Comparison of ENCODE assay signal across 16 cellular contexts in genomic region chr7:134879815-134880475, GRCh38.
DNase-seq lines count a peak whose midpoint lies in the region; FAIRE-seq and TF ChIP-seq lines count a peak whose summit lies in the region.
"Had no signal": no experiment of that assay in that cellular context is flagged by ENCODE, and none has a peak within 500 bp of the region (broad histone marks: within the 10 kb centered on the region; RNA-seq: fewer than 3 reads in every experiment).

No MANE protein-coding gene starts in this region.

- peaks cover 5% of the 10 kb centered on the region; the same call in 1 of the 2 replicates for H4K20me1 ChIP-seq in GM23248 (ENCODE audit: insufficient read depth)
- peaks cover 79% of the 10 kb centered on the region for H4K20me1 ChIP-seq in astrocyte (ENCODE audit: insufficient read depth, low read length)

- H3K36me3 ChIP-seq in GM23248 (ENCODE audit: low read depth) (peaks cover 32% of the 10 kb centered on the region), astrocyte (ENCODE audit: insufficient read depth, low read length) (peaks cover 26% of the 10 kb centered on the region), muscle layer of duodenum (ENCODE audit: control insufficient read depth in 1 of 2, insufficient read depth in 2 of 2, low read length in 2 of 2) (no peaks in the 10 kb centered on the region), stomach smooth muscle (ENCODE audit: control insufficient read depth in 2 of 2, insufficient read depth in 2 of 2, low read length in 2 of 2) (peaks cover 2 to 4% of the 10 kb centered on the region in 2 donors)

- H3K27me3 ChIP-seq in GM23248 (replicated peaks; ENCODE audit: insufficient read depth) (no peaks in the 10 kb centered on the region), astrocyte (ENCODE audit: insufficient read depth, low read length) (no peaks in the 10 kb centered on the region), muscle layer of duodenum (ENCODE audit: low read depth, low read length) (no peaks in the 10 kb centered on the region), stomach smooth muscle (ENCODE audit: control insufficient read depth in 1 of 2, insufficient read depth in 2 of 2, low read length in 2 of 2) (no peaks in the 10 kb centered on the region)

- H3K4me2 ChIP-seq in GM23248 (ENCODE audit: unreplicated experiment) (no peak overlapping the region), astrocyte (ENCODE audit: low read length) (no peak overlapping the region)
- H3K4me2 ChIP-seq: A549 had no signal

- H3K4me1 ChIP-seq in GM23248 (ENCODE audit: insufficient read depth) (peaks cover 27% of the 10 kb centered on the region), astrocyte (ENCODE audit: insufficient read depth, low read length) (peaks cover 26% of the 10 kb centered on the region), muscle layer of duodenum (ENCODE audit: control insufficient read depth in 1 of 2, insufficient read depth in 2 of 2, low read length in 2 of 2) (peaks cover 0 to 15% of the 10 kb centered on the region in 2 donors), stomach smooth muscle (ENCODE audit: control insufficient read depth, insufficient read depth, low read length) (peaks cover 41% of the 10 kb centered on the region)

- no peaks in the 10 kb centered on the region for H3K9me3 Mint-ChIP-seq in astrocyte (ENCODE audit: unreplicated experiment)
- H3K9me3 Mint-ChIP-seq: H9 had no signal

- H3K27me3 Mint-ChIP-seq in astrocyte (ENCODE audit: low read depth, unreplicated experiment), result no peaks in the 10 kb centered on the region

- H3F3A ChIP-seq in GM23248 (ENCODE audit: insufficient read depth), result peaks cover 76% of the 10 kb centered on the region

- in situ Hi-C loops in GM23248 (cut with MboI), result no loop called here

- H3K79me2 ChIP-seq in GM23248 (ENCODE audit: insufficient read depth) (peaks cover 97% of the 10 kb centered on the region), astrocyte (ENCODE audit: insufficient read depth, low read length) (peaks cover 96% of the 10 kb centered on the region)

- DNase-seq in GM23248, result no peak
- no peak for DNase-seq in astrocyte (ENCODE audit: low read depth)
- DNase-seq in NCI-H187 (lab: John Stamatoyannopoulos, UW), result no peak
- no peak for DNase-seq in HuH-7.5 (ENCODE audit: low spot score)
- DNase-seq in HuH-7 (ENCODE audit: low spot score), result no peak
- DNase-seq: Caco-2; H9; NCI-H1417; NCI-H2029; NK-92 treated with Interleukin-12 subunit alpha and Interleukin-12 subunit beta, amount 100 ng/mL, for 24 hours; OCI-M1 had no signal

- H2AFZ ChIP-seq in GM23248 (no peak overlapping the region), astrocyte (ENCODE audit: low read depth, low read length) (no peak overlapping the region)

- H3K9me3 ChIP-seq in GM23248 (ENCODE audit: low read depth) (no peaks in the 10 kb centered on the region), astrocyte (ENCODE audit: insufficient read depth, low read depth, low read length) (no peaks in the 10 kb centered on the region), muscle layer of duodenum (ENCODE audit: control insufficient read depth in 1 of 2, low read length in 2 of 2) (no peaks in the 10 kb centered on the region), stomach smooth muscle (ENCODE audit: control insufficient read depth in 2 of 2, low read length in 2 of 2) (no peaks in the 10 kb centered on the region)
- H3K9me3 ChIP-seq: A549, Caco-2 had no signal

- H3K9ac ChIP-seq in GM23248, result no peak overlapping the region
- H3K9ac ChIP-seq in astrocyte (ENCODE audit: low read length), result no peak overlapping the region
- no peak overlapping the region for H3K9ac ChIP-seq in stomach smooth muscle (ENCODE audit: low read length in 2 of 2)

- peak overlapping the region; percentile 12 for H3K4me3 Mint-ChIP-seq in astrocyte (ENCODE audit: unreplicated experiment)
- H3K4me3 Mint-ChIP-seq: H9 had no signal

- H3K36me3 Mint-ChIP-seq in astrocyte (ENCODE audit: low read depth, unreplicated experiment), result peaks cover 16% of the 10 kb centered on the region

- no peak for TF ChIP-seq CTCF in astrocyte (IDR thresholded peaks at IDR 0.05; ENCODE audit: insufficient read depth, low read depth, low read length)

- H3K9me2 ChIP-seq in GM23248 (ENCODE audit: insufficient read depth), result no peaks in the 10 kb centered on the region

- FAIRE-seq in astrocyte (lab: Jason Lieb, UNC), result no peak
- FAIRE-seq: A549 had no signal

- H3K4me1 Mint-ChIP-seq in astrocyte (ENCODE audit: low read depth, unreplicated experiment), result peaks cover 58% of the 10 kb centered on the region

- H3K27ac ChIP-seq in GM23248, result peak overlapping the region; percentile 26; the same call in 1 of the 2 replicates
- H3K27ac ChIP-seq in astrocyte (ENCODE audit: low read depth, low read length), result no peak overlapping the region
- H3K27ac ChIP-seq in muscle layer of duodenum (ENCODE audit: low read length), result peak overlapping the region; percentile 6
- H3K27ac ChIP-seq in stomach smooth muscle (ENCODE audit: low read length), result peak overlapping the region; percentile 64
- H3K27ac ChIP-seq: A549, C4-2B, RWPE1 had no signal

- 98 to 100% methylated on average over 4 of the region's 4 CpGs for WGBS in GM23248 (ENCODE audit: low coverage in 1 of 2, low lambda C conversion rate in 2 of 2, missing lambda C conversion rate in 2 of 2), 2 experiments

- H3K27ac Mint-ChIP-seq in astrocyte (ENCODE audit: unreplicated experiment), result peak overlapping the region; percentile 6
- H3K27ac Mint-ChIP-seq: H9 had no signal

- H3K4me3 ChIP-seq in GM23248, result no peak overlapping the region
- H3K4me3 ChIP-seq in astrocyte (ENCODE audit: insufficient read depth, low read depth, low read length), result no peak overlapping the region
- no peak overlapping the region for H3K4me3 ChIP-seq in muscle layer of duodenum (ENCODE audit: low read depth in 1 of 2, low read length in 2 of 2)
- no peak overlapping the region for H3K4me3 ChIP-seq in stomach smooth muscle (ENCODE audit: low read length in 2 of 2)
- H3K4me3 ChIP-seq: A549 had no signal
